1 cellular context compared by ENCODE assay signal in the genomic region with DNA sequence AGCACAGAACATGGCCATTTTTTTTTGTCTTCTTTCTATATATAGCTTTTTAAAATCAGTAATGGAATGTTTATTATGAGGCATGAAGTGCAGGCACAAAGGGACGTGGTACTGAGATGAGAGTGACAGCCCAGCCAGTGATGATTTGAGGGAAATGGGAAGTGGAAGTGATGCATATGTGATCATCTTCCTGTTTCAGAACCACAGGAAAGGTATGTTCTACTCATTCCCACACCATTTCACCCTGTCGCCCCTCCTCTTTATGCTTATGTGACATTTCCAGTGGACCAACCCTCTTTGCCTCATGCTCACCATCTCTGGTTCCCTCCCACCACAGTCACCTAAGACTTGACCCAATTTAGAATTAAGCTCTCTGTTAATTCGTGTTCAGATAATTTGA.
TF ChIP-seq lines count a peak whose summit lies in the region.

No MANE protein-coding gene starts in this region.

TF ChIP-seq in HepG2, 621 proteins besides CTCF, POLR2A, EP300 and RAD21:
- TF ChIP-seq ZNF530 (CRISPR knock-in tag; IDR thresholded peaks at IDR 0.05; ENCODE audit: low read depth) (no peak), ZNF24 (IDR thresholded peaks at IDR 0.05) (no peak), MTF2 (CRISPR knock-in tag; IDR thresholded peaks at IDR 0.05; ENCODE audit: borderline replicate concordance) (no peak), ZSCAN21 (CRISPR knock-in tag; IDR thresholded peaks at IDR 0.05; ENCODE audit: borderline replicate concordance) (no peak), ZNF205 (CRISPR knock-in tag; IDR thresholded peaks at IDR 0.05) (no peak), IRF1 (CRISPR knock-in tag; IDR thresholded peaks at IDR 0.05; ENCODE audit: low read depth) (no peak), KLF12 (CRISPR knock-in tag; IDR thresholded peaks at IDR 0.05; ENCODE audit: borderline replicate concordance) (no peak), ZKSCAN8 (CRISPR knock-in tag; IDR thresholded peaks at IDR 0.05; ENCODE audit: borderline replicate concordance) (no peak), MEIS2 (CRISPR knock-in tag; IDR thresholded peaks at IDR 0.05) (no peak), BORCS8-MEF2B (CRISPR knock-in tag; IDR thresholded peaks at IDR 0.05) (no peak), AGO2 (optimal IDR thresholded peaks at IDR 0.05; ENCODE audit: low read depth, low read length) (no peak), KDM5A (IDR thresholded peaks at IDR 0.05; ENCODE audit: borderline replicate concordance, low read length) (no peak), AKNA (CRISPR knock-in tag; IDR thresholded peaks at IDR 0.05; ENCODE audit: borderline replicate concordance) (no peak), ZNF564 (CRISPR knock-in tag; IDR thresholded peaks at IDR 0.05) (no peak), MED13 (CRISPR knock-in tag; IDR thresholded peaks at IDR 0.05) (no peak)
- TF ChIP-seq, protein P1, sequence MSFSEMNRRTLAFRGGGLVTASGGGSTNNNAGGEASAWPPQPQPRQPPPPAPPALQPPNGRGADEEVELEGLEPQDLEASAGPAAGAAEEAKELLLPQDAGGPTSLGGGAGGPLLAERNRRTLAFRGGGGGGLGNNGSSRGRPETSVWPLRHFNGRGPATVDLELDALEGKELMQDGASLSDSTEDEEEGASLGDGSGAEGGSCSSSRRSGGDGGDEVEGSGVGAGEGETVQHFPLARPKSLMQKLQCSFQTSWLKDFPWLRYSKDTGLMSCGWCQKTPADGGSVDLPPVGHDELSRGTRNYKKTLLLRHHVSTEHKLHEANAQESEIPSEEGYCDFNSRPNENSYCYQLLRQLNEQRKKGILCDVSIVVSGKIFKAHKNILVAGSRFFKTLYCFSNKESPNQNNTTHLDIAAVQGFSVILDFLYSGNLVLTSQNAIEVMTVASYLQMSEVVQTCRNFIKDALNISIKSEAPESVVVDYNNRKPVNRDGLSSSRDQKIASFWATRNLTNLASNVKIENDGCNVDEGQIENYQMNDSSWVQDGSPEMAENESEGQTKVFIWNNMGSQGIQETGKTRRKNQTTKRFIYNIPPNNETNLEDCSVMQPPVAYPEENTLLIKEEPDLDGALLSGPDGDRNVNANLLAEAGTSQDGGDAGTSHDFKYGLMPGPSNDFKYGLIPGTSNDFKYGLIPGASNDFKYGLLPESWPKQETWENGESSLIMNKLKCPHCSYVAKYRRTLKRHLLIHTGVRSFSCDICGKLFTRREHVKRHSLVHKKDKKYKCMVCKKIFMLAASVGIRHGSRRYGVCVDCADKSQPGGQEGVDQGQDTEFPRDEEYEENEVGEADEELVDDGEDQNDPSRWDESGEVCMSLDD (CRISPR knock-in tag; IDR thresholded peaks at IDR 0.05; ENCODE audit: borderline replicate concordance), result no peak
